ENCODE assay signal across 17 cellular contexts in genomic region chr3:150970665-150971327, GRCh38. TPM values are rescaled to one million over a fixed set of nuclear protein-coding genes. Genes with fewer than 3 reads are reported as not detected.
DNase-seq lines count a peak whose midpoint lies in the region; ATAC-seq, FAIRE-seq and TF ChIP-seq lines count a peak whose summit lies in the region.
"Had no signal": no experiment of that assay in that cellular context is flagged by ENCODE, and none has a peak within 500 bp of the region (broad histone marks: within the 10 kb centered on the region; RNA-seq: fewer than 3 reads in every experiment).

No MANE protein-coding gene starts in this region.

- DNase-seq in Calu3 (peak; percentile 18), PC-3 (peak; percentile 76), endothelial cell of umbilical vein (ENCODE audit: low read depth, low spot score) (peak; percentile 43), non-pigmented ciliary epithelial cell (ENCODE audit: low read depth) (peak; percentile 48), ovary (no peak), NCI-H345 (lab: John Stamatoyannopoulos, UW) (no peak)
- no peak for DNase-seq in activated T-cell treated with anti-CD3 and anti-CD28 coated beads, Interleukin-2, amount 50 U/mL, for 1 hour
- DNase-seq: activated CD4-positive, CD25-positive, alpha-beta regulatory T cell; activated effector memory CD4-positive, alpha-beta T cell treated with anti-CD3 and anti-CD28 coated beads, Interleukin-2, amount 50 U/mL, for 16 hours; Caco-2; NCI-H187; Peyer's patch had no signal

- H3K9me1 ChIP-seq in endothelial cell of umbilical vein (replicated peaks; ENCODE audit: control insufficient read depth, extremely low read depth, insufficient read depth, low read length): no peaks in the 10 kb centered on the region

- no peak overlapping the region for H3K4me3 Mint-ChIP-seq in Calu3 (ENCODE audit: low read depth, unreplicated experiment)
- H3K4me3 Mint-ChIP-seq: nephron had no signal

- no TSS peak for BruUV-seq in Calu3 (replicated peaks; lab: Mats Ljungman, UMichigan)
- no TSS peak for BruUV-seq in PC-3 (replicated peaks; lab: Mats Ljungman, UMichigan)
- BruUV-seq in endothelial cell of umbilical vein (replicated peaks; lab: Mats Ljungman, UMichigan): no TSS peak

- peak overlapping the region; percentile 4 for H3K27ac Mint-ChIP-seq in Calu3 (ENCODE audit: unreplicated experiment)
- H3K27ac Mint-ChIP-seq: nephron had no signal

- H3K4me1 Mint-ChIP-seq in Calu3 (ENCODE audit: low read depth, unreplicated experiment): peaks cover 14% of the 10 kb centered on the region
- H3K4me1 Mint-ChIP-seq: nephron had no signal

- H3K27me3 Mint-ChIP-seq in Calu3 (ENCODE audit: unreplicated experiment): peaks cover 67% of the 10 kb centered on the region

- H3K79me2 ChIP-seq in PC-3 (ENCODE audit: low read length) (no peaks in the 10 kb centered on the region), endothelial cell of umbilical vein (ENCODE audit: control insufficient read depth, insufficient read depth, low read length) (no peaks in the 10 kb centered on the region)

- H3K36me3 Mint-ChIP-seq in Calu3 (ENCODE audit: insufficient read depth, unreplicated experiment): no peaks in the 10 kb centered on the region

- WGBS in ovary, 3 donors: 66 to 75% (median 69%) methylated on average over 6 of the region's 6 CpGs

- CTCF ChIA-PET in Calu3 (lab: Charles Lee): interaction anchor here (0.6 to 1.0 kb wide), 4 partner anchors 14 to 1088 kb away, joined by 3 to 5 read pairs (median 4); partner anchors contain the start of gene MED12L
- CTCF ChIA-PET in PC-3 (lab: Charles Lee): no interaction called here
- CTCF ChIA-PET in endothelial cell of umbilical vein (lab: Charles Lee): interaction anchor here (1.7 kb wide), 1 partner anchor 197 kb away, joined by 5 read pairs; no protein-coding TSS in a partner anchor

- TF ChIP-seq CTCF in Calu3 (IDR thresholded peaks at IDR 0.05; ENCODE audit: unreplicated experiment) (no peak), PC-3 (conservative IDR thresholded peaks at IDR 0.05; ENCODE audit: low read depth, low read length) (no peak), endothelial cell of umbilical vein (IDR thresholded peaks at IDR 0.05; ENCODE audit: extremely low read depth in 1 of 2, insufficient read depth in 1 of 2, low read depth in 1 of 2, low read length in 2 of 2) (no peak), ovary (IDR thresholded peaks at IDR 0.05) (no peak)

- H3K4me3 ChIP-seq in PC-3 (ENCODE audit: low read length) (no peak overlapping the region), endothelial cell of umbilical vein (replicated peaks in 1 of 3; ENCODE audit: insufficient read depth in 1 of 3, low read depth in 1 of 3, low read length in 3 of 3) (no peak overlapping the region), ovary (no peak overlapping the region)
- H3K4me3 ChIP-seq: coronary artery, Peyer's patch had no signal

- no peaks in the 10 kb centered on the region for H3K9me2 ChIP-seq in PC-3 (replicated peaks; ENCODE audit: low read length)

- peaks cover 60% of the 10 kb centered on the region for H3K27me3 ChIP-seq in PC-3 (ENCODE audit: low read length)
- H3K27me3 ChIP-seq in endothelial cell of umbilical vein (ENCODE audit: control insufficient read depth in 2 of 2, insufficient read depth in 2 of 2, low read length in 2 of 2): peaks cover 2 to 9% of the 10 kb centered on the region in 2 experiments
- H3K27me3 ChIP-seq in ovary: no peaks in the 10 kb centered on the region
- H3K27me3 ChIP-seq: Peyer's patch had no signal

- H3K4me2 ChIP-seq in PC-3 (ENCODE audit: low read length): peak overlapping the region; percentile 36
- H3K4me2 ChIP-seq in endothelial cell of umbilical vein (ENCODE audit: insufficient read depth, low read length): peak overlapping the region; percentile 23

- no peak overlapping the region for H2AFZ ChIP-seq in PC-3 (ENCODE audit: low read length)
- H2AFZ ChIP-seq in endothelial cell of umbilical vein (ENCODE audit: low read depth, low read length): peak overlapping the region; percentile 36

- H4K20me1 ChIP-seq in PC-3 (ENCODE audit: low read length): no peaks in the 10 kb centered on the region
- H4K20me1 ChIP-seq in endothelial cell of umbilical vein (replicated peaks; ENCODE audit: control insufficient read depth, extremely low read depth, insufficient read depth, low read length): no peaks in the 10 kb centered on the region

- H3K4me1 ChIP-seq in PC-3 (ENCODE audit: insufficient read depth, low read length): peaks cover 11% of the 10 kb centered on the region
- H3K4me1 ChIP-seq in endothelial cell of umbilical vein (ENCODE audit: control insufficient read depth, extremely low read depth, insufficient read depth, low read length): peaks cover 7% of the 10 kb centered on the region
- H3K4me1 ChIP-seq in ovary (ENCODE audit: insufficient read depth): no peaks in the 10 kb centered on the region
- H3K4me1 ChIP-seq: Peyer's patch had no signal

- no peak overlapping the region for H3K9ac ChIP-seq in PC-3 (ENCODE audit: low read length)
- H3K9ac ChIP-seq in endothelial cell of umbilical vein (replicated peaks; ENCODE audit: extremely low read depth, insufficient read depth, low read length): no peak overlapping the region

- dilution Hi-C loops in endothelial cell of umbilical vein (cut with MboI; ENCODE audit: extremely low pct_ligation_motif_present, low sequenced_read_pairs): no loop called here

- no peaks in the 10 kb centered on the region for H3F3A ChIP-seq in PC-3 (ENCODE audit: low read length, unreplicated experiment)

- intact Hi-C loops in Calu3 (cut with micrococcal nuclease; ENCODE audit: unreplicated experiment): no loop called here
- intact Hi-C loops in PC-3 (cut with micrococcal nuclease): no loop called here
- intact Hi-C loops in endothelial cell of umbilical vein (cut with micrococcal nuclease): no loop called here
- intact Hi-C loops in ovary (cut with DNase I): no loop called here

- TF ChIP-seq POLR2A in endothelial cell of umbilical vein (IDR thresholded peaks at IDR 0.05; ENCODE audit: low read depth, low read length) (no peak), ovary (IDR thresholded peaks at IDR 0.05) (no peak)

- H3K36me3 ChIP-seq in PC-3 (ENCODE audit: low read depth, low read length) (no peaks in the 10 kb centered on the region), endothelial cell of umbilical vein (ENCODE audit: control insufficient read depth in 2 of 2, extremely low read depth in 1 of 2, insufficient read depth in 2 of 2, low read length in 2 of 2) (no peaks in the 10 kb centered on the region), ovary (no peaks in the 10 kb centered on the region)
- H3K36me3 ChIP-seq: Peyer's patch had no signal

- H3K9me3 Mint-ChIP-seq in Calu3 (ENCODE audit: low read depth, unreplicated experiment): no peaks in the 10 kb centered on the region
- H3K9me3 Mint-ChIP-seq: nephron had no signal

- POLR2A ChIA-PET in PC-3 (lab: Charles Lee; ENCODE audit: unreplicated experiment): no interaction called here
- POLR2A ChIA-PET in endothelial cell of umbilical vein (lab: Charles Lee): no interaction called here

- no peak for TF ChIP-seq EP300 in ovary (IDR thresholded peaks at IDR 0.05)

- ATAC-seq in PC-3 (peak; percentile 94), GM18511 (IDR thresholded peaks at IDR 0.05; ENCODE audit: unreplicated experiment) (no peak)

- H3K9me3 ChIP-seq in PC-3 (ENCODE audit: low read length): no peaks in the 10 kb centered on the region
- no peaks in the 10 kb centered on the region for H3K9me3 ChIP-seq in endothelial cell of umbilical vein (replicated peaks; ENCODE audit: control insufficient read depth, insufficient read depth, low read length)
- H3K9me3 ChIP-seq in ovary: no peaks in the 10 kb centered on the region
- H3K9me3 ChIP-seq: Caco-2, Peyer's patch had no signal

- H3K27ac ChIP-seq in PC-3 (ENCODE audit: low read length) (no peak overlapping the region), endothelial cell of umbilical vein (ENCODE audit: insufficient read depth, low read depth, low read length) (no peak overlapping the region), ovary (no peak overlapping the region)
- H3K27ac ChIP-seq: coronary artery, Peyer's patch had no signal

- peak; percentile 83 for FAIRE-seq in endothelial cell of umbilical vein (lab: Jason Lieb, UNC)
- FAIRE-seq: GM18507 had no signal

TF ChIP-seq in endothelial cell of umbilical vein, 7 proteins besides CTCF, POLR2A, EP300 and RAD21:
- TF ChIP-seq POLR2AphosphoS5 (IDR thresholded peaks at IDR 0.05; ENCODE audit: insufficient read depth, low read depth, low read length) (no peak), GATA2 (IDR thresholded peaks at IDR 0.05; ENCODE audit: insufficient read depth, insufficient read length, low read depth, low read length) (no peak), MYC (IDR thresholded peaks at IDR 0.05; ENCODE audit: low read depth, low read length) (no peak), JUN (IDR thresholded peaks at IDR 0.05; ENCODE audit: borderline replicate concordance, insufficient read depth, insufficient read length, low read depth) (peak; percentile 55), MAX (IDR thresholded peaks at IDR 0.05; ENCODE audit: insufficient read depth, insufficient read length) (no peak), EZH2 (IDR thresholded peaks at IDR 0.05; ENCODE audit: borderline replicate concordance, low read depth, low read length, severe bottlenecking) (no peak), FOS (IDR thresholded peaks at IDR 0.05; ENCODE audit: borderline replicate concordance, insufficient read depth, low read length) (peak; percentile 72)

RNA-seq across cellular contexts. Expression of gene CLRN1, which starts 1.7 kb away (rescaled TPM):
- total RNA-seq in Calu3 (2022): not detected in 2 replicates
- not detected in 2 replicates for total RNA-seq in PC-3 (2014; rRNA removed)
- not detected in 2 replicates for total RNA-seq in endothelial cell of umbilical vein
- polyA plus RNA-seq in endothelial cell of umbilical vein: not detected in 2 replicates
- not detected in 2 replicates for polyA plus RNA-seq in endothelial cell of umbilical vein (2011; cell fraction: cytosol; rRNA removed)
- not detected in 2 replicates for polyA plus RNA-seq in endothelial cell of umbilical vein (2011; cell fraction: nucleus; rRNA removed)
- polyA plus RNA-seq in endothelial cell of umbilical vein (2012): not detected in 2 replicates
- polyA minus RNA-seq in endothelial cell of umbilical vein: not detected in 2 replicates
- not detected for polyA minus RNA-seq in endothelial cell of umbilical vein (2011; cell fraction: cytosol; rRNA and poly(A)+ RNA removed)
- not detected in 2 replicates for polyA minus RNA-seq in endothelial cell of umbilical vein (2011; cell fraction: nucleus; rRNA and poly(A)+ RNA removed)
- not detected for total RNA-seq in ovary
- not detected for polyA plus RNA-seq in ovary
- total RNA-seq: Caco-2, Peyer's patch, temporal lobe had no signal

Comparison
In these comparisons a context has a peak if more than half of its experiments do, and no peak if none do; other contexts are left out.
1. DNase-seq: peak in Calu3 (single experiment), PC-3 (single experiment), endothelial cell of umbilical vein (single experiment) and non-pigmented ciliary epithelial cell (single experiment); none in ovary (0 of 5), activated T-cell treated with anti-CD3 and anti-CD28 coated beads, Interleukin-2, amount 50 U/mL, for 1 hour (single experiment) and NCI-H345 (single experiment).